In genomic region chr7:130689683-130690082, GRCh38 we compare ENCODE assay signal across 8 cellular contexts. TPM values are rescaled to one million over a fixed set of nuclear protein-coding genes. Genes with fewer than 3 reads are reported as not detected.
"Had no signal": no experiment of that assay in that cellular context is flagged by ENCODE, and none has a peak within 500 bp of the region (broad histone marks: within the 10 kb centered on the region; RNA-seq: fewer than 3 reads in every experiment).

No MANE protein-coding gene starts in this region.

- H3K4me1 Mint-ChIP-seq: IgD-negative memory B cell had no signal

- H3K4me3 Mint-ChIP-seq: IgD-negative memory B cell had no signal

- ATAC-seq: HCT116 had no signal

- H3K36me3 ChIP-seq: HAP-1 had no signal

- H3K4me1 ChIP-seq: HAP-1 had no signal

- DNase-seq: GOT3, H7, KG1 had no signal

- H3K27ac Mint-ChIP-seq: IgD-negative memory B cell had no signal

- H3K4me3 ChIP-seq: HAP-1 had no signal

- H3K9me3 ChIP-seq: HAP-1 had no signal

RNA-seq across cellular contexts. Expression of gene TSGA13, which starts 3.3 kb away (rescaled TPM):
- total RNA-seq: H4, H7, HT-29 had no signal
- polyA plus RNA-seq: IgD-negative memory B cell had no signal

RNA-seq across cellular contexts. Expression of gene KLF14, which starts 44.3 kb away (rescaled TPM):
- total RNA-seq: HT-29 had no signal
